In genomic region chr14:68308695-68309094, GRCh38 we compare ENCODE assay signal across 12 cellular contexts.
DNase-seq lines count a peak whose midpoint lies in the region; ATAC-seq and TF ChIP-seq lines count a peak whose summit lies in the region.
"Had no signal": no experiment of that assay in that cellular context is flagged by ENCODE, and none has a peak within 500 bp of the region (broad histone marks: within the 10 kb centered on the region; RNA-seq: fewer than 3 reads in every experiment).

No MANE protein-coding gene starts in this region.

- no peak for ATAC-seq in GM21423 (IDR thresholded peaks at IDR 0.05; ENCODE audit: unreplicated experiment)

- POLR2A ChIA-PET in RWPE1 (lab: Yijun Ruan, JAX; ENCODE audit: low non-redundant PET) = interaction anchor here (0.6 kb wide), 1 partner anchor 956 kb away, joined by 3 read pairs; no protein-coding TSS in a partner anchor

- 60% methylated on average over 3 of the region's 3 CpGs for WGBS in prostate gland

- H3K27ac ChIP-seq in Peyer's patch (peak overlapping the region in 3 of 4 donors; percentile 4 to 66 (median 8)), prostate gland (peak overlapping the region; percentile 66 to 71), RWPE1 (no peak overlapping the region)
- no peak overlapping the region for H3K27ac ChIP-seq in effector memory CD4-positive, alpha-beta T cell (ENCODE audit: insufficient read depth, low read length, poor library complexity, severe bottlenecking)

- TF ChIP-seq POLR2A in Peyer's patch (IDR thresholded peaks at IDR 0.05) (no peak), prostate gland (IDR thresholded peaks at IDR 0.05) (no peak)

- TF ChIP-seq CTCF in Peyer's patch (IDR thresholded peaks at IDR 0.05) (no peak), foreskin fibroblast (IDR thresholded peaks at IDR 0.05; ENCODE audit: low read depth, low read length) (no peak), prostate gland (IDR thresholded peaks at IDR 0.05) (no peak), RWPE1 (conservative IDR thresholded peaks at IDR 0.05; ENCODE audit: low read depth) (no peak)

- H3K4me3 ChIP-seq in Peyer's patch = no peak overlapping the region
- H3K4me3 ChIP-seq in foreskin fibroblast (ENCODE audit: low read depth in 1 of 2, low read length in 2 of 2) = no peak overlapping the region
- H3K4me3 ChIP-seq in prostate gland = no peak overlapping the region
- H3K4me3 ChIP-seq in effector memory CD4-positive, alpha-beta T cell (ENCODE audit: insufficient read depth, low read depth, low read length, poor library complexity, severe bottlenecking) = no peak overlapping the region

- CTCF ChIA-PET in RWPE1 (lab: Yijun Ruan, JAX) = no interaction called here

- H3K27me3 ChIP-seq in Peyer's patch (no peaks in the 10 kb centered on the region), prostate gland (replicated peaks; ENCODE audit: insufficient read depth) (no peaks in the 10 kb centered on the region)
- H3K27me3 ChIP-seq in effector memory CD4-positive, alpha-beta T cell (replicated peaks; ENCODE audit: control insufficient read depth, insufficient read depth, low read length, poor library complexity, severe bottlenecking) = no peaks in the 10 kb centered on the region

- H3K4me1 ChIP-seq in Peyer's patch = peaks cover 0 to 13% (median 3%) of the 10 kb centered on the region in 4 donors
- peaks cover 15% of the 10 kb centered on the region for H3K4me1 ChIP-seq in prostate gland (replicated peaks)
- H3K4me1 ChIP-seq in effector memory CD4-positive, alpha-beta T cell (ENCODE audit: control insufficient read depth, insufficient read depth, low read length, poor library complexity, severe bottlenecking) = no peaks in the 10 kb centered on the region

- intact Hi-C loops in prostate gland (cut with DNase I) = loop anchor here (5.0 kb wide), 1 partner anchor 41 kb away; no protein-coding TSS in a partner anchor

- H3K9me3 ChIP-seq in Peyer's patch = no peaks in the 10 kb centered on the region
- no peaks in the 10 kb centered on the region for H3K9me3 ChIP-seq in prostate gland
- no peaks in the 10 kb centered on the region for H3K9me3 ChIP-seq in effector memory CD4-positive, alpha-beta T cell (ENCODE audit: control insufficient read depth, low read length)

- H3K36me3 ChIP-seq in Peyer's patch (no peaks in the 10 kb centered on the region), prostate gland (no peaks in the 10 kb centered on the region)
- no peaks in the 10 kb centered on the region for H3K36me3 ChIP-seq in effector memory CD4-positive, alpha-beta T cell (ENCODE audit: control insufficient read depth, insufficient read depth, low read length)

- DNase-seq in Ammon's horn (ENCODE audit: low spot score) (peak; percentile 42), Peyer's patch (no peak), foreskin fibroblast (peak; percentile 10 to 66), prostate gland (ENCODE audit: low spot score) (no peak), RWPE1 (ENCODE audit: low spot score) (no peak)
- no peak for DNase-seq in activated naive CD4-positive, alpha-beta T cell (lab: John Stamatoyannopoulos, UW)
- no peak for DNase-seq in effector memory CD4-positive, alpha-beta T cell
- DNase-seq: activated naive CD8-positive, alpha-beta T cell treated with anti-CD3 and anti-CD28 coated beads, Interleukin-2, amount 10 ng/mL, durations not matched to agents 7 days and 5 days; NCI-H1092 treated with DMSO at 0.1 percent for 48 hours; NK-92 treated with Interleukin-12 subunit alpha and Interleukin-12 subunit beta, amount 100 ng/mL, for 24 hours; stimulated activated CD4-positive, alpha-beta T cell treated with anti-CD3 and anti-CD28 coated beads, Interleukin-15, amount 100 ng/mL, for 24 hours had no signal

Comparison
In these comparisons a context has a peak if more than half of its experiments do, and no peak if none do; other contexts are left out.
1. DNase-seq: peak in Ammon's horn (single experiment) and foreskin fibroblast (2 of 2); none in Peyer's patch (0 of 3), prostate gland (single experiment), RWPE1 (single experiment), activated naive CD4-positive, alpha-beta T cell (0 of 4) and effector memory CD4-positive, alpha-beta T cell (0 of 3).
2. H3K27ac ChIP-seq: peak in Peyer's patch (3 of 4) and prostate gland (2 of 2); none in RWPE1 (single experiment) and effector memory CD4-positive, alpha-beta T cell (single experiment).